ENCODE assay signal across 1 cellular context in the genomic region with DNA sequence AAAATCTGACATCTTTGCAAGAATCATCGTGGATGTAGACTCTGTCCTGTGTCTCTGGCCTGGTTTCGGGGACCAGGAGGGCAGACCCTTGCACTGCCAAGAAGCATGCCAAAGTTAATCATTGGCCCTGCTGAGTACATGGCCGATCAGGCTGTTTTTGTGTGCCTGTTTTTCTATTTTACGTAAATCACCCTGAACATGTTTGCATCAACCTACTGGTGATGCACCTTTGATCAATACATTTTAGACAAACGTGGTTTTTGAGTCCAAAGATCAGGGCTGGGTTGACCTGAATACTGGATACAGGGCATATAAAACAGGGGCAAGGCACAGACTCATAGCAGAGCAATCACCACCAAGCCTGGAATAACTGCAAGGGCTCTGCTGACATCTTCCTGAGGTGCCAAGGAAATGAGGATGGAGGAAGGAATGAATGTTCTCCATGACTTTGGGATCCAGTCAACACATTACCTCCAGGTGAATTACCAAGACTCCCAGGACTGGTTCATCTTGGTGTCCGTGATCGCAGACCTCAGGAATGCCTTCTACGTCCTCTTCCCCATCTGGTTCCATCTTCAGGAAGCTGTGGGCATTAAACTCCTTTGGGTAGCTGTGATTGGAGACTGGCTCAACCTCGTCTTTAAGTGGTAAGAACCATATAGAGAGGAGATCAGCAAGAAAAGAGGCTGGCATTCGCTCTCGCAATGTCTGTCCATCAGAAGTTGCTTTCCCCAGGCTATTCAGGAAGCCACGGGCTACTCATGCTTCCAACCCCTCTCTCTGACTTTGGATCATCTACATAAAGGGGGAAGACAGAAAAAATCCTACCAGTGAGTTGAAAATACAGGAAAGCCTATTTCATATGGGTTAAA.
TF ChIP-seq lines count a peak whose summit lies in the region.

A gene (plus strand): TSS at position 340 of the 872 bp plus-strand sequence. CDS start 78 bp downstream, at position 418.

TF ChIP-seq in HepG2, 621 proteins besides CTCF, POLR2A, EP300 and RAD21 (continued from another document and continues in another):
- no peak for TF ChIP-seq ZNF780A (CRISPR knock-in tag; IDR thresholded peaks at IDR 0.05)
- TF ChIP-seq ZSCAN9 (CRISPR knock-in tag; IDR thresholded peaks at IDR 0.05; ENCODE audit: borderline replicate concordance), result peak; percentile 74; the same call in 1 of the 2 replicates
- TF ChIP-seq EHMT2 (IDR thresholded peaks at IDR 0.05; ENCODE audit: borderline replicate concordance, low read depth, low read length), result no peak
- 0 out of 2 replicates have a peak, but pooled peaks have one; percentile 80 for TF ChIP-seq BRCA1 (CRISPR knock-in tag; IDR thresholded peaks at IDR 0.05)
- TF ChIP-seq, protein P1, sequence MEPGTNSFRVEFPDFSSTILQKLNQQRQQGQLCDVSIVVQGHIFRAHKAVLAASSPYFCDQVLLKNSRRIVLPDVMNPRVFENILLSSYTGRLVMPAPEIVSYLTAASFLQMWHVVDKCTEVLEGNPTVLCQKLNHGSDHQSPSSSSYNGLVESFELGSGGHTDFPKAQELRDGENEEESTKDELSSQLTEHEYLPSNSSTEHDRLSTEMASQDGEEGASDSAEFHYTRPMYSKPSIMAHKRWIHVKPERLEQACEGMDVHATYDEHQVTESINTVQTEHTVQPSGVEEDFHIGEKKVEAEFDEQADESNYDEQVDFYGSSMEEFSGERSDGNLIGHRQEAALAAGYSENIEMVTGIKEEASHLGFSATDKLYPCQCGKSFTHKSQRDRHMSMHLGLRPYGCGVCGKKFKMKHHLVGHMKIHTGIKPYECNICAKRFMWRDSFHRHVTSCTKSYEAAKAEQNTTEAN (CRISPR knock-in tag; conservative IDR thresholded peaks at IDR 0.05), result 0 out of 2 replicates have a peak, but pooled peaks have one; percentile 52
- TF ChIP-seq NR2F1 (CRISPR knock-in tag; IDR thresholded peaks at IDR 0.05), result peak; percentile 66 to 70
- no peak for TF ChIP-seq ATAD3A (CRISPR knock-in tag; IDR thresholded peaks at IDR 0.05)
- TF ChIP-seq, protein P2, sequence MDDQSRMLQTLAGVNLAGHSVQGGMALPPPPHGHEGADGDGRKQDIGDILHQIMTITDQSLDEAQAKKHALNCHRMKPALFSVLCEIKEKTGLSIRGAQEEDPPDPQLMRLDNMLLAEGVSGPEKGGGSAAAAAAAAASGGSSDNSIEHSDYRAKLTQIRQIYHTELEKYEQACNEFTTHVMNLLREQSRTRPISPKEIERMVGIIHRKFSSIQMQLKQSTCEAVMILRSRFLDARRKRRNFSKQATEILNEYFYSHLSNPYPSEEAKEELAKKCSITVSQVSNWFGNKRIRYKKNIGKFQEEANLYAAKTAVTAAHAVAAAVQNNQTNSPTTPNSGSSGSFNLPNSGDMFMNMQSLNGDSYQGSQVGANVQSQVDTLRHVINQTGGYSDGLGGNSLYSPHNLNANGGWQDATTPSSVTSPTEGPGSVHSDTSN (CRISPR knock-in tag; IDR thresholded peaks at IDR 0.05; ENCODE audit: borderline replicate concordance), result no peak
- TF ChIP-seq ZNF614 (CRISPR knock-in tag; IDR thresholded peaks at IDR 0.05; ENCODE audit: borderline replicate concordance), result 0 out of 2 replicates have a peak, but pooled peaks have one; percentile 2
- no peak for TF ChIP-seq MYNN (CRISPR knock-in tag; IDR thresholded peaks at IDR 0.05; ENCODE audit: low read depth)
- TF ChIP-seq, protein P3, sequence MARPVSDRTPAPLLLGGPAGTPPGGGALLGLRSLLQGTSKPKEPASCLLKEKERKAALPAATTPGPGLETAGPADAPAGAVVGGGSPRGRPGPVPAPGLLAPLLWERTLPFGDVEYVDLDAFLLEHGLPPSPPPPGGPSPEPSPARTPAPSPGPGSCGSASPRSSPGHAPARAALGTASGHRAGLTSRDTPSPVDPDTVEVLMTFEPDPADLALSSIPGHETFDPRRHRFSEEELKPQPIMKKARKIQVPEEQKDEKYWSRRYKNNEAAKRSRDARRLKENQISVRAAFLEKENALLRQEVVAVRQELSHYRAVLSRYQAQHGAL (CRISPR knock-in tag; IDR thresholded peaks at IDR 0.05; ENCODE audit: not compliant biosample characterization), result no peak
- TF ChIP-seq SMAD9 (CRISPR knock-in tag; IDR thresholded peaks at IDR 0.05), result no peak
- TF ChIP-seq, protein P4, sequence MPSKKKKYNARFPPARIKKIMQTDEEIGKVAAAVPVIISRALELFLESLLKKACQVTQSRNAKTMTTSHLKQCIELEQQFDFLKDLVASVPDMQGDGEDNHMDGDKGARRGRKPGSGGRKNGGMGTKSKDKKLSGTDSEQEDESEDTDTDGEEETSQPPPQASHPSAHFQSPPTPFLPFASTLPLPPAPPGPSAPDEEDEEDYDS (CRISPR knock-in tag; IDR thresholded peaks at IDR 0.05), result peak; percentile 96
- TF ChIP-seq, protein P5, sequence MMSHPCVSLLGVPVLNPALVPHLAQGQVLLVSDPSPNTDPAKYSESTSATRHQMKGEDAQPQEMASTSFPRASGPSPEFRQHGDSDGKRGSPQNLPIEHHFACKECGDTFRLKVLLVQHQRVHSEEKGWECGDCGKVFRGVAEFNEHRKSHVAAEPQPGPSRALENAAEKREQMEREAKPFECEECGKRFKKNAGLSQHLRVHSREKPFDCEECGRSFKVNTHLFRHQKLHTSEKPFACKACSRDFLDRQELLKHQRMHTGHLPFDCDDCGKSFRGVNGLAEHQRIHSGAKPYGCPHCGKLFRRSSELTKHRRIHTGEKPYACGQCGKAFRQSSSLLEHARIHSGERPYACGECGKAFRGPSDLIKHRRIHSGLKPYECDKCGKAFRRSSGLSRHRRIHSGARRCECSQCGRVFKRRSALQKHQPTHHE (CRISPR knock-in tag; IDR thresholded peaks at IDR 0.05; ENCODE audit: borderline replicate concordance), result no peak
- TF ChIP-seq, protein P6, sequence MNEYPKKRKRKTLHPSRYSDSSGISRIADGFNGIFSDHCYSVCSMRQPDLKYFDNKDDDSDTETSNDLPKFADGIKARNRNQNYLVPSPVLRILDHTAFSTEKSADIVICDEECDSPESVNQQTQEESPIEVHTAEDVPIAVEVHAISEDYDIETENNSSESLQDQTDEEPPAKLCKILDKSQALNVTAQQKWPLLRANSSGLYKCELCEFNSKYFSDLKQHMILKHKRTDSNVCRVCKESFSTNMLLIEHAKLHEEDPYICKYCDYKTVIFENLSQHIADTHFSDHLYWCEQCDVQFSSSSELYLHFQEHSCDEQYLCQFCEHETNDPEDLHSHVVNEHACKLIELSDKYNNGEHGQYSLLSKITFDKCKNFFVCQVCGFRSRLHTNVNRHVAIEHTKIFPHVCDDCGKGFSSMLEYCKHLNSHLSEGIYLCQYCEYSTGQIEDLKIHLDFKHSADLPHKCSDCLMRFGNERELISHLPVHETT (CRISPR knock-in tag; conservative IDR thresholded peaks at IDR 0.05), result no peak
- no peak for TF ChIP-seq HOXA7 (CRISPR knock-in tag; IDR thresholded peaks at IDR 0.05)
- no peak for TF ChIP-seq BORCS8-MEF2B (CRISPR knock-in tag; IDR thresholded peaks at IDR 0.05)
- TF ChIP-seq ZNF547 (CRISPR knock-in tag; IDR thresholded peaks at IDR 0.05), result no peak; the same call in 1 of the 2 replicates
- TF ChIP-seq, protein P7, sequence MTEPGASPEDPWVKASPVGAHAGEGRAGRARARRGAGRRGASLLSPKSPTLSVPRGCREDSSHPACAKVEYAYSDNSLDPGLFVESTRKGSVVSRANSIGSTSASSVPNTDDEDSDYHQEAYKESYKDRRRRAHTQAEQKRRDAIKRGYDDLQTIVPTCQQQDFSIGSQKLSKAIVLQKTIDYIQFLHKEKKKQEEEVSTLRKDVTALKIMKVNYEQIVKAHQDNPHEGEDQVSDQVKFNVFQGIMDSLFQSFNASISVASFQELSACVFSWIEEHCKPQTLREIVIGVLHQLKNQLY (CRISPR knock-in tag; IDR thresholded peaks at IDR 0.05), result peak; percentile 93
- TF ChIP-seq, protein P8, sequence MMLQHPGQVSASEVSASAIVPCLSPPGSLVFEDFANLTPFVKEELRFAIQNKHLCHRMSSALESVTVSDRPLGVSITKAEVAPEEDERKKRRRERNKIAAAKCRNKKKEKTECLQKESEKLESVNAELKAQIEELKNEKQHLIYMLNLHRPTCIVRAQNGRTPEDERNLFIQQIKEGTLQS (CRISPR knock-in tag; IDR thresholded peaks at IDR 0.05), result no peak
- TF ChIP-seq, protein P9, sequence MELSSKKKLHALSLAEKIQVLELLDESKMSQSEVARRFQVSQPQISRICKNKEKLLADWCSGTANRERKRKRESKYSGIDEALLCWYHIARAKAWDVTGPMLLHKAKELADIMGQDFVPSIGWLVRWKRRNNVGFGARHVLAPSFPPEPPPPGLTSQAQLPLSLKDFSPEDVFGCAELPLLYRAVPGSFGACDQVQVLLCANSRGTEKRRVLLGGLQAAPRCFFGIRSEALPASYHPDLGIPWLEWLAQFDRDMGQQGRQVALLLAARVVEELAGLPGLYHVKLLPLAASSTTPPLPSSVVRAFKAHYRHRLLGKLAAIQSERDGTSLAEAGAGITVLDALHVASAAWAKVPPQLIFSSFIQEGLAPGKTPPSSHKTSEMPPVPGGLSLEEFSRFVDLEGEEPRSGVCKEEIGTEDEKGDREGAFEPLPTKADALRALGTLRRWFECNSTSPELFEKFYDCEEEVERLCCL (CRISPR knock-in tag; IDR thresholded peaks at IDR 0.05; ENCODE audit: borderline replicate concordance), result no peak
- TF ChIP-seq RXRB (CRISPR knock-in tag; IDR thresholded peaks at IDR 0.05; ENCODE audit: borderline replicate concordance), result peak; percentile 98
- TF ChIP-seq KAT8 (CRISPR knock-in tag; IDR thresholded peaks at IDR 0.05), result peak; percentile 73
- TF ChIP-seq GTF3A (CRISPR knock-in tag; conservative IDR thresholded peaks at IDR 0.05), result no peak
- TF ChIP-seq ELF3 (CRISPR knock-in tag; IDR thresholded peaks at IDR 0.05), result peak; percentile 84
- TF ChIP-seq, protein P10, sequence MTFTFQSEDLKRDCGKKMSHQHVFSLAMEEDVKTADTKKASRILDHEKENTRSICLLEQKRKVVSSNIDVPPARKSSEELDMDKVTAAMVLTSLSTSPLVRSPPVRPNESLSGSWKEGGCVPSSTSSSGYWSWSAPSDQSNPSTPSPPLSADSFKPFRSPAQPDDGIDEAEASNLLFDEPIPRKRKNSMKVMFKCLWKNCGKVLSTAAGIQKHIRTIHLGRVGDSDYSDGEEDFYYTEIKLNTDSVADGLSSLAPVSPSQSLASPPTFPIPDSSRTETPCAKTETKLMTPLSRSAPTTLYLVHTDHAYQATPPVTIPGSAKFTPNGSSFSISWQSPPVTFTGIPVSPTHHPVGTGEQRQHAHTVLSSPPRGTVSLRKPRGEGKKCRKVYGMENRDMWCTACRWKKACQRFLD (CRISPR knock-in tag; IDR thresholded peaks at IDR 0.05; ENCODE audit: borderline replicate concordance), result no peak
- TF ChIP-seq, protein P11, sequence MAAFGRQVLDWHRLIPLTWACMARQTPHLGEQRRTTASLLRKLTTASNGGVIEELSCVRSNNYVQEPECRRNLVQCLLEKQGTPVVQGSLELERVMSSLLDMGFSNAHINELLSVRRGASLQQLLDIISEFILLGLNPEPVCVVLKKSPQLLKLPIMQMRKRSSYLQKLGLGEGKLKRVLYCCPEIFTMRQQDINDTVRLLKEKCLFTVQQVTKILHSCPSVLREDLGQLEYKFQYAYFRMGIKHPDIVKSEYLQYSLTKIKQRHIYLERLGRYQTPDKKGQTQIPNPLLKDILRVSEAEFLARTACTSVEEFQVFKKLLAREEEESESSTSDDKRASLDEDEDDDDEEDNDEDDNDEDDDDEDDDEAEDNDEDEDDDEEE (CRISPR knock-in tag; IDR thresholded peaks at IDR 0.05), result no peak
- peak; percentile 80; the same call in 1 of the 2 replicates for TF ChIP-seq CREM (IDR thresholded peaks at IDR 0.05)
- no peak for TF ChIP-seq CREM (CRISPR knock-in tag; IDR thresholded peaks at IDR 0.05)
- no peak for TF ChIP-seq KDM5A (IDR thresholded peaks at IDR 0.05; ENCODE audit: borderline replicate concordance, low read length)
- TF ChIP-seq ZNF674 (CRISPR knock-in tag; IDR thresholded peaks at IDR 0.05; ENCODE audit: low read depth), result no peak
- TF ChIP-seq HOXD1 (CRISPR knock-in tag; IDR thresholded peaks at IDR 0.05), result no peak
- TF ChIP-seq MIER3 (CRISPR knock-in tag; IDR thresholded peaks at IDR 0.05; ENCODE audit: borderline replicate concordance), result peak; percentile 89; the same call in 1 of the 2 replicates
- TF ChIP-seq RNF2 (conservative IDR thresholded peaks at IDR 0.05; ENCODE audit: low read depth), result no peak
- TF ChIP-seq SIX4 (CRISPR knock-in tag; IDR thresholded peaks at IDR 0.05), result no peak
- no peak for TF ChIP-seq ZNF326 (CRISPR knock-in tag; IDR thresholded peaks at IDR 0.05; ENCODE audit: borderline replicate concordance)
- peak; percentile 90 for TF ChIP-seq FOXK1 (CRISPR knock-in tag; IDR thresholded peaks at IDR 0.05; ENCODE audit: borderline replicate concordance, low read depth)
- TF ChIP-seq, protein P12, sequence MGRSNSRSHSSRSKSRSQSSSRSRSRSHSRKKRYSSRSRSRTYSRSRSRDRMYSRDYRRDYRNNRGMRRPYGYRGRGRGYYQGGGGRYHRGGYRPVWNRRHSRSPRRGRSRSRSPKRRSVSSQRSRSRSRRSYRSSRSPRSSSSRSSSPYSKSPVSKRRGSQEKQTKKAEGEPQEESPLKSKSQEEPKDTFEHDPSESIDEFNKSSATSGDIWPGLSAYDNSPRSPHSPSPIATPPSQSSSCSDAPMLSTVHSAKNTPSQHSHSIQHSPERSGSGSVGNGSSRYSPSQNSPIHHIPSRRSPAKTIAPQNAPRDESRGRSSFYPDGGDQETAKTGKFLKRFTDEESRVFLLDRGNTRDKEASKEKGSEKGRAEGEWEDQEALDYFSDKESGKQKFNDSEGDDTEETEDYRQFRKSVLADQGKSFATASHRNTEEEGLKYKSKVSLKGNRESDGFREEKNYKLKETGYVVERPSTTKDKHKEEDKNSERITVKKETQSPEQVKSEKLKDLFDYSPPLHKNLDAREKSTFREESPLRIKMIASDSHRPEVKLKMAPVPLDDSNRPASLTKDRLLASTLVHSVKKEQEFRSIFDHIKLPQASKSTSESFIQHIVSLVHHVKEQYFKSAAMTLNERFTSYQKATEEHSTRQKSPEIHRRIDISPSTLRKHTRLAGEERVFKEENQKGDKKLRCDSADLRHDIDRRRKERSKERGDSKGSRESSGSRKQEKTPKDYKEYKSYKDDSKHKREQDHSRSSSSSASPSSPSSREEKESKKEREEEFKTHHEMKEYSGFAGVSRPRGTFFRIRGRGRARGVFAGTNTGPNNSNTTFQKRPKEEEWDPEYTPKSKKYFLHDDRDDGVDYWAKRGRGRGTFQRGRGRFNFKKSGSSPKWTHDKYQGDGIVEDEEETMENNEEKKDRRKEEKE (IDR thresholded peaks at IDR 0.05), result no peak
- TF ChIP-seq ZNF44 (CRISPR knock-in tag; IDR thresholded peaks at IDR 0.05), result no peak
- TF ChIP-seq ZNF746 (CRISPR knock-in tag; IDR thresholded peaks at IDR 0.05), result no peak; the same call in 1 of the 2 replicates
- TF ChIP-seq, protein P13, sequence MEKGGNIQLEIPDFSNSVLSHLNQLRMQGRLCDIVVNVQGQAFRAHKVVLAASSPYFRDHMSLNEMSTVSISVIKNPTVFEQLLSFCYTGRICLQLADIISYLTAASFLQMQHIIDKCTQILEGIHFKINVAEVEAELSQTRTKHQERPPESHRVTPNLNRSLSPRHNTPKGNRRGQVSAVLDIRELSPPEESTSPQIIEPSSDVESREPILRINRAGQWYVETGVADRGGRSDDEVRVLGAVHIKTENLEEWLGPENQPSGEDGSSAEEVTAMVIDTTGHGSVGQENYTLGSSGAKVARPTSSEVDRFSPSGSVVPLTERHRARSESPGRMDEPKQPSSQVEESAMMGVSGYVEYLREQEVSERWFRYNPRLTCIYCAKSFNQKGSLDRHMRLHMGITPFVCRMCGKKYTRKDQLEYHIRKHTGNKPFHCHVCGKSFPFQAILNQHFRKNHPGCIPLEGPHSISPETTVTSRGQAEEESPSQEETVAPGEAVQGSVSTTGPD (CRISPR knock-in tag; IDR thresholded peaks at IDR 0.05), result no peak
- peak; percentile 80 for TF ChIP-seq FOXK2 (IDR thresholded peaks at IDR 0.05)
- no peak for TF ChIP-seq ZBTB1 (CRISPR knock-in tag; IDR thresholded peaks at IDR 0.05; ENCODE audit: borderline replicate concordance)
- 0 out of 2 replicates have a peak, but pooled peaks have one; percentile 35 for TF ChIP-seq ZNF263 (CRISPR knock-in tag; IDR thresholded peaks at IDR 0.05)
- TF ChIP-seq ZFY (CRISPR knock-in tag; IDR thresholded peaks at IDR 0.05), result 0 out of 2 replicates have a peak, but pooled peaks have one; percentile 43
